ENCODE assay signal across 26 cellular contexts in genomic region chr9:128479262-128479661, GRCh38.
"Had no signal": no experiment of that assay in that cellular context is flagged by ENCODE, and none has a peak within 500 bp of the region (broad histone marks: within the 10 kb centered on the region; RNA-seq: fewer than 3 reads in every experiment).

No MANE protein-coding gene starts in this region.

- H3K27ac Mint-ChIP-seq: activated naive CD8-positive, alpha-beta T cell; activated T-cell treated with anti-CD3 and anti-CD28 coated beads, Interleukin-2, amount 50 U/mL, for 24 hours; activated T-helper 2 cell treated with anti-CD3 and anti-CD28 coated beads, Interferon-gamma antibody, Interleukin-2, Interleukin-4, amounts not matched to agents 10 μg/mL and 5 μg/mL and 100 μg/mL, durations not matched to agents 14 hours and 24 hours and 36 hours; memory B cell; nephron; stimulated activated naive CD8-positive, alpha-beta T cell treated with anti-CD3 and anti-CD28 coated beads, Interleukin-15, Interleukin-2, amounts not matched to agents 100 ng/mL and 50 ng/mL, for 24 hours; T-helper 1 cell treated with Interleukin-12 subunit alpha and Interleukin-12 subunit beta and Interleukin-4 antibody, amounts not matched to agents 30 μg/mL and 1 μg/mL, for 36 hours had no signal

- H3K27me3 Mint-ChIP-seq: activated naive CD8-positive, alpha-beta T cell; activated T-cell treated with anti-CD3 and anti-CD28 coated beads, Interleukin-2, amount 50 U/mL, for 24 hours; memory B cell; stimulated activated naive CD8-positive, alpha-beta T cell treated with anti-CD3 and anti-CD28 coated beads, Interleukin-15, Interleukin-2, amounts not matched to agents 100 ng/mL and 50 ng/mL, for 24 hours had no signal

- H3K4me1 Mint-ChIP-seq: memory B cell, nephron had no signal

- H3K9me3 ChIP-seq: adrenal gland, breast epithelium, heart left ventricle, neutrophil, ovary, prostate gland, thyroid gland, upper lobe of right lung had no signal

- DNase-seq: activated CD4-positive, alpha-beta T cell treated with anti-CD3 and anti-CD28 coated beads for 4 hours; activated CD4-positive, CD25-positive, alpha-beta regulatory T cell; activated CD8-positive, alpha-beta memory T cell treated with anti-CD3 and anti-CD28 coated beads, Interleukin-2, amount 50 U/mL, for 4 hours; activated naive CD4-positive, alpha-beta T cell; activated T-cell treated with anti-CD3 and anti-CD28 coated beads, Interleukin-2, amount 50 U/mL, for 24 hours; adrenal gland; cerebellar nuclear complex; heart left ventricle; left cardiac atrium; ovary; stimulated activated CD4-positive, alpha-beta T cell treated with anti-CD3 and anti-CD28 coated beads, Interleukin-4, amount 100 ng/mL, for 4 hours; substantia nigra; T1000; thyroid gland; upper lobe of right lung had no signal

- H3K4me1 ChIP-seq: adrenal gland, breast epithelium, heart left ventricle, prostate gland, thyroid gland, upper lobe of right lung had no signal

- FAIRE-seq: astrocyte had no signal

- H3K4me3 ChIP-seq: adrenal gland, breast epithelium, coronary artery, heart left ventricle, ovary, prostate gland, thyroid gland, upper lobe of right lung had no signal

- H3K9me3 Mint-ChIP-seq: activated T-cell treated with anti-CD3 and anti-CD28 coated beads, Interleukin-2, amount 50 U/mL, for 24 hours; activated T-helper 2 cell treated with anti-CD3 and anti-CD28 coated beads, Interferon-gamma antibody, Interleukin-2, Interleukin-4, amounts not matched to agents 10 μg/mL and 5 μg/mL and 100 μg/mL, durations not matched to agents 14 hours and 24 hours and 36 hours; memory B cell; nephron; stimulated activated naive CD8-positive, alpha-beta T cell treated with anti-CD3 and anti-CD28 coated beads, Interleukin-15, Interleukin-2, amounts not matched to agents 100 ng/mL and 50 ng/mL, for 24 hours; T-helper 1 cell treated with Interleukin-12 subunit alpha and Interleukin-12 subunit beta and Interleukin-4 antibody, amounts not matched to agents 30 μg/mL and 1 μg/mL, for 36 hours had no signal

- H3K27ac ChIP-seq: adrenal gland, breast epithelium, coronary artery, heart left ventricle, neutrophil, ovary, prostate gland, thyroid gland, upper lobe of right lung had no signal

- H3K4me3 Mint-ChIP-seq: activated naive CD8-positive, alpha-beta T cell; activated T-cell treated with anti-CD3 and anti-CD28 coated beads, Interleukin-2, amount 50 U/mL, for 24 hours; memory B cell; nephron; stimulated activated naive CD8-positive, alpha-beta T cell treated with anti-CD3 and anti-CD28 coated beads, Interleukin-15, Interleukin-2, amounts not matched to agents 100 ng/mL and 50 ng/mL, for 24 hours; T-helper 1 cell treated with Interleukin-12 subunit alpha and Interleukin-12 subunit beta and Interleukin-4 antibody, amounts not matched to agents 30 μg/mL and 1 μg/mL, for 36 hours had no signal

- H3K27me3 ChIP-seq: adrenal gland, breast epithelium, heart left ventricle, neutrophil, ovary, thyroid gland, upper lobe of right lung had no signal

- ATAC-seq: heart left ventricle, left cardiac atrium, upper lobe of right lung had no signal

- H3K36me3 ChIP-seq: breast epithelium, ovary, prostate gland had no signal
